Comparison of ENCODE assay signal across 28 cellular contexts in the genomic region with DNA sequence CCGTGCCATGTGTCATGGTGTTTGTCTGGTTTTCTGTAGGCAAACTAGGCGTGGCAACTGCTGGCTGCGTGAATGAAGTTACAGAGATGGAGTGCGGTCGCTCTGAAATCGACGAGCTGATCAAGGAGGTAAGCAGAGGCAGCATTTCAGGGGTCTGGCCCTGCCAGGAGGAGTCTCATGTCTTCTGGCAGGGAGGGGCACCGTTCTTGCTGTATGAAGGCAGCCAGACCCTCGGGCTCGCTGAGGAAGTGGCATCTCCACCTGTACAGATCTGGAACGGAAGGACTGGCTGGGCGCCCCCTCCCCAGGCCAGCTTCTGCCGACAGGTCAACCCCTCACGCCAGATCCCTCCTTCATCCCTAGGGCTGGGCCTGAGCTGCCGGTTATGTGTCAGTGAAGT. TPM values are rescaled to one million over a fixed set of nuclear protein-coding genes. Genes with fewer than 3 reads are reported as not detected.
DNase-seq lines count a peak whose midpoint lies in the region; ATAC-seq and TF ChIP-seq lines count a peak whose summit lies in the region.
"Had no signal": no experiment of that assay in that cellular context is flagged by ENCODE, and none has a peak within 500 bp of the region (broad histone marks: within the 10 kb centered on the region; RNA-seq: fewer than 3 reads in every experiment).

No MANE protein-coding gene starts in this region.

- no peak overlapping the region for H3K4me3 ChIP-seq in CD8-positive, alpha-beta T cell (ENCODE audit: low read depth, low read length)
- H3K4me3 ChIP-seq: esophagus muscularis mucosa, HAP-1, prostate gland had no signal

- POLR2A ChIA-PET in activated B cell treated with CpG ODN at 0.5 μM for 24 hours (lab: Charles Lee), result interaction anchor here (0.6 to 4.3 kb wide), 8 partner anchors 9 to 225 kb away, joined by 3 to 27 read pairs (median 4); a partner anchor contains a TSS
- POLR2A ChIA-PET in CD8-positive, alpha-beta T cell (lab: Charles Lee), result no interaction called here

- no peak for DNase-seq in stimulated activated naive CD8-positive, alpha-beta T cell treated with anti-CD3 and anti-CD28 coated beads, Interleukin-15, amount 100 ng/mL, for 72 hours
- no peak for DNase-seq in activated B cell treated with CpG ODN at 0.5 μM for 24 hours
- no peak for DNase-seq in naive B cell
- DNase-seq in substantia nigra (lab: John Stamatoyannopoulos, UW), result no peak
- DNase-seq in NOMO-1 treated with DMSO at 0.1 percent for 48 hours (lab: John Stamatoyannopoulos, UW; ENCODE audit: unreplicated experiment), result no peak
- DNase-seq in T-helper 17 cell, result no peak
- no peak for DNase-seq in CD8-positive, alpha-beta T cell
- DNase-seq: activated CD4-positive, alpha-beta T cell treated with anti-CD3 and anti-CD28 coated beads for 4 hours; activated T-cell treated with anti-CD3 and anti-CD28 coated beads, Interleukin-2, amount 50 U/mL, for 72 hours; caudate nucleus; endodermal cell; foreskin melanocyte; hypothalamus; immature natural killer cell; mesendoderm; NCI-H1436; NCI-H446; NCI-H774; OCI-M1; SK-N-SH; stimulated activated CD4-positive, alpha-beta T cell treated with anti-CD3 and anti-CD28 coated beads, Interleukin-4, amount 100 ng/mL, for 24 hours; T-helper 2 cell had no signal

- H3K4me3 Mint-ChIP-seq in stimulated activated naive CD8-positive, alpha-beta T cell treated with anti-CD3 and anti-CD28 coated beads, Interleukin-15, Interleukin-2, amounts not matched to agents 100 ng/mL and 50 ng/mL, for 24 hours, result no peak overlapping the region
- no peak overlapping the region for H3K4me3 Mint-ChIP-seq in stimulated activated naive CD8-positive, alpha-beta T cell treated with anti-CD3 and anti-CD28 coated beads, Interleukin-15, amount 100 ng/mL, for 72 hours
- H3K4me3 Mint-ChIP-seq in activated B cell treated with CpG ODN at 0.5 μM for 24 hours (peak overlapping the region; percentile 52), naive B cell (peak overlapping the region; percentile 79 to 99 (median 86)), T-helper 17 cell (no peak overlapping the region)
- no peak overlapping the region for H3K4me3 Mint-ChIP-seq in CD8-positive, alpha-beta T cell
- H3K4me3 Mint-ChIP-seq: activated naive CD8-positive, alpha-beta T cell; activated T-cell treated with anti-CD3 and anti-CD28 coated beads, Interleukin-2, amount 50 U/mL, for 72 hours; endodermal cell; immature natural killer cell; stimulated activated effector memory CD8-positive, alpha-beta T cell treated with anti-CD3 and anti-CD28 coated beads, Interleukin-12 subunit alpha, Interleukin-12 subunit beta, amount 100 ng/mL, for 72 hours had no signal

- TF ChIP-seq CTCF in activated B cell treated with CpG ODN at 0.5 μM for 24 hours (IDR thresholded peaks at IDR 0.05), result no peak
- no peak for TF ChIP-seq CTCF in CD8-positive, alpha-beta T cell (IDR thresholded peaks at IDR 0.05)

- peaks cover 81% of the 10 kb centered on the region for H3K4me1 Mint-ChIP-seq in stimulated activated naive CD8-positive, alpha-beta T cell treated with anti-CD3 and anti-CD28 coated beads, Interleukin-15, Interleukin-2, amounts not matched to agents 100 ng/mL and 50 ng/mL, for 24 hours (ENCODE audit: low read depth)
- H3K4me1 Mint-ChIP-seq in stimulated activated naive CD8-positive, alpha-beta T cell treated with anti-CD3 and anti-CD28 coated beads, Interleukin-15, amount 100 ng/mL, for 72 hours, result peaks cover 54% of the 10 kb centered on the region
- H3K4me1 Mint-ChIP-seq in activated B cell treated with CpG ODN at 0.5 μM for 24 hours (peaks cover 99% of the 10 kb centered on the region), naive B cell (peaks cover 73 to 98% (median 88%) of the 10 kb centered on the region in 3 donors), T-helper 17 cell (peaks cover 3% of the 10 kb centered on the region)
- peaks cover 16% of the 10 kb centered on the region for H3K4me1 Mint-ChIP-seq in CD8-positive, alpha-beta T cell (ENCODE audit: low read depth)
- H3K4me1 Mint-ChIP-seq: endodermal cell had no signal

- H3K27me3 Mint-ChIP-seq in stimulated activated naive CD8-positive, alpha-beta T cell treated with anti-CD3 and anti-CD28 coated beads, Interleukin-15, Interleukin-2, amounts not matched to agents 100 ng/mL and 50 ng/mL, for 24 hours, result no peaks in the 10 kb centered on the region
- H3K27me3 Mint-ChIP-seq in stimulated activated naive CD8-positive, alpha-beta T cell treated with anti-CD3 and anti-CD28 coated beads, Interleukin-15, amount 100 ng/mL, for 72 hours, result no peaks in the 10 kb centered on the region
- H3K27me3 Mint-ChIP-seq in activated B cell treated with CpG ODN at 0.5 μM for 24 hours (no peaks in the 10 kb centered on the region), naive B cell (no peaks in the 10 kb centered on the region), T-helper 17 cell (no peaks in the 10 kb centered on the region)
- no peaks in the 10 kb centered on the region for H3K27me3 Mint-ChIP-seq in CD8-positive, alpha-beta T cell (ENCODE audit: low read depth)
- H3K27me3 Mint-ChIP-seq: activated naive CD8-positive, alpha-beta T cell had no signal

- no peaks in the 10 kb centered on the region for H3K9me3 Mint-ChIP-seq in stimulated activated naive CD8-positive, alpha-beta T cell treated with anti-CD3 and anti-CD28 coated beads, Interleukin-15, Interleukin-2, amounts not matched to agents 100 ng/mL and 50 ng/mL, for 24 hours
- H3K9me3 Mint-ChIP-seq in stimulated activated naive CD8-positive, alpha-beta T cell treated with anti-CD3 and anti-CD28 coated beads, Interleukin-15, amount 100 ng/mL, for 72 hours, result no peaks in the 10 kb centered on the region
- H3K9me3 Mint-ChIP-seq in activated B cell treated with CpG ODN at 0.5 μM for 24 hours (no peaks in the 10 kb centered on the region), naive B cell (no peaks in the 10 kb centered on the region)
- H3K9me3 Mint-ChIP-seq in CD8-positive, alpha-beta T cell, result no peaks in the 10 kb centered on the region
- H3K9me3 Mint-ChIP-seq: activated T-cell treated with anti-CD3 and anti-CD28 coated beads, Interleukin-2, amount 50 U/mL, for 72 hours; endodermal cell; immature natural killer cell; stimulated activated effector memory CD8-positive, alpha-beta T cell treated with anti-CD3 and anti-CD28 coated beads, Interleukin-12 subunit alpha, Interleukin-12 subunit beta, amount 100 ng/mL, for 72 hours had no signal

- no peak for ATAC-seq in stimulated activated naive CD8-positive, alpha-beta T cell treated with anti-CD3 and anti-CD28 coated beads, Interleukin-15, amount 100 ng/mL, for 72 hours
- ATAC-seq in activated B cell treated with CpG ODN at 0.5 μM for 24 hours (ENCODE audit: low read depth) (no peak), naive B cell (ENCODE audit: low read depth in 2 of 2) (no peak), T-helper 17 cell (no peak)
- no peak for ATAC-seq in CD8-positive, alpha-beta T cell
- ATAC-seq: activated T-cell treated with anti-CD3 and anti-CD28 coated beads, Interleukin-2, amount 50 U/mL, for 72 hours; stimulated activated effector memory CD8-positive, alpha-beta T cell treated with anti-CD3 and anti-CD28 coated beads, Interleukin-12 subunit alpha, Interleukin-12 subunit beta, amount 100 ng/mL, for 72 hours had no signal

- intact Hi-C loops in activated B cell treated with CpG ODN at 0.5 μM for 24 hours (cut with micrococcal nuclease), result loop anchor here (1.0 to 5.0 kb wide), 2 partner anchors 8 to 596 kb away; no protein-coding TSS in a partner anchor
- intact Hi-C loops in CD8-positive, alpha-beta T cell (cut with DNase I, micrococcal nuclease), result no loop called here

- H3K27ac ChIP-seq in substantia nigra (ENCODE audit: low read depth, low read length, poor library complexity, severe bottlenecking), result no peak overlapping the region
- no peak overlapping the region for H3K27ac ChIP-seq in CD8-positive, alpha-beta T cell (ENCODE audit: low read depth, low read length)
- H3K27ac ChIP-seq: esophagus muscularis mucosa, prostate gland had no signal

- H3K27ac Mint-ChIP-seq in stimulated activated naive CD8-positive, alpha-beta T cell treated with anti-CD3 and anti-CD28 coated beads, Interleukin-15, Interleukin-2, amounts not matched to agents 100 ng/mL and 50 ng/mL, for 24 hours, result peak overlapping the region; percentile 59
- peak overlapping the region in 1 of 2 donors; percentile 30 for H3K27ac Mint-ChIP-seq in stimulated activated naive CD8-positive, alpha-beta T cell treated with anti-CD3 and anti-CD28 coated beads, Interleukin-15, amount 100 ng/mL, for 72 hours
- H3K27ac Mint-ChIP-seq in activated B cell treated with CpG ODN at 0.5 μM for 24 hours, result peak overlapping the region; percentile 97
- H3K27ac Mint-ChIP-seq in naive B cell, result peak overlapping the region in 5 of 6 donors; percentile 95 to 99 (median 98)
- H3K27ac Mint-ChIP-seq in T-helper 17 cell, result no peak overlapping the region
- no peak overlapping the region for H3K27ac Mint-ChIP-seq in CD8-positive, alpha-beta T cell
- H3K27ac Mint-ChIP-seq: activated naive CD8-positive, alpha-beta T cell; activated T-cell treated with anti-CD3 and anti-CD28 coated beads, Interleukin-2, amount 50 U/mL, for 72 hours; endodermal cell; stimulated activated effector memory CD8-positive, alpha-beta T cell treated with anti-CD3 and anti-CD28 coated beads, Interleukin-12 subunit alpha, Interleukin-12 subunit beta, amount 100 ng/mL, for 72 hours had no signal

- no peaks in the 10 kb centered on the region for H3K9me3 ChIP-seq in T-helper 17 cell (ENCODE audit: control insufficient read depth, low read length, poor library complexity, severe bottlenecking)
- H3K9me3 ChIP-seq in CD8-positive, alpha-beta T cell (ENCODE audit: low read length), result no peaks in the 10 kb centered on the region
- H3K9me3 ChIP-seq: esophagus muscularis mucosa, HAP-1, prostate gland, SK-N-SH had no signal

- no peaks in the 10 kb centered on the region for H3K36me3 ChIP-seq in CD8-positive, alpha-beta T cell (ENCODE audit: insufficient read depth, low read length)
- H3K36me3 ChIP-seq: esophagus muscularis mucosa, HAP-1, prostate gland had no signal

- peaks cover 89% of the 10 kb centered on the region for H3K36me3 Mint-ChIP-seq in stimulated activated naive CD8-positive, alpha-beta T cell treated with anti-CD3 and anti-CD28 coated beads, Interleukin-15, Interleukin-2, amounts not matched to agents 100 ng/mL and 50 ng/mL, for 24 hours (ENCODE audit: low read depth)
- H3K36me3 Mint-ChIP-seq in activated B cell treated with CpG ODN at 0.5 μM for 24 hours (ENCODE audit: low read depth), result peaks cover 95% of the 10 kb centered on the region
- H3K36me3 Mint-ChIP-seq in naive B cell, result peaks cover 24 to 37% of the 10 kb centered on the region in 2 donors
- H3K36me3 Mint-ChIP-seq in T-helper 17 cell (ENCODE audit: low read depth), result no peaks in the 10 kb centered on the region
- peaks cover 36% of the 10 kb centered on the region for H3K36me3 Mint-ChIP-seq in CD8-positive, alpha-beta T cell

- CTCF ChIA-PET in activated B cell treated with CpG ODN at 0.5 μM for 24 hours (lab: Charles Lee), result interaction anchor here (0.8 to 3.2 kb wide), 4 partner anchors 8 to 90 kb away, joined by 4 to 24 read pairs (median 9); no protein-coding TSS in a partner anchor
- CTCF ChIA-PET in CD8-positive, alpha-beta T cell (lab: Charles Lee), result no interaction called here

- H3K4me1 ChIP-seq in CD8-positive, alpha-beta T cell (ENCODE audit: insufficient read depth, low read length), result peaks cover 8% of the 10 kb centered on the region
- H3K4me1 ChIP-seq: prostate gland had no signal

- H3K27me3 ChIP-seq in CD8-positive, alpha-beta T cell (ENCODE audit: insufficient read depth, low read length), result no peaks in the 10 kb centered on the region
- H3K27me3 ChIP-seq: esophagus muscularis mucosa had no signal

RNA-seq across cellular contexts. Expression of a gene that starts 12.6 kb away (rescaled TPM):
- total RNA-seq in activated B cell treated with CpG ODN at 0.5 μM for 24 hours (234 and 248 TPM in 2 replicates), T-helper 17 cell (10 to 100 TPM in 1 of 2 donors, 1 to 10 TPM in 1; 5.4 to 22.8 TPM)
- 100 to 1,000 TPM; 646 to 909 (median 752) TPM for polyA plus RNA-seq in naive B cell (ENCODE audit: low read depth in 6 of 6)
- total RNA-seq in CD8-positive, alpha-beta T cell, result 10 to 100 TPM; 23.0 to 25.5 TPM
- polyA plus RNA-seq: SK-N-SH had no signal

Comparison
In these comparisons a context has a peak if more than half of its experiments do, and no peak if none do; other contexts are left out.
1. H3K27ac Mint-ChIP-seq: peak in stimulated activated naive CD8-positive, alpha-beta T cell treated with anti-CD3 and anti-CD28 coated beads, Interleukin-15, Interleukin-2, amounts not matched to agents 100 ng/mL and 50 ng/mL, for 24 hours (single experiment), activated B cell treated with CpG ODN at 0.5 μM for 24 hours (single experiment) and naive B cell (5 of 6); none in T-helper 17 cell (single experiment) and CD8-positive, alpha-beta T cell (single experiment).
2. H3K4me3 Mint-ChIP-seq: peak in activated B cell treated with CpG ODN at 0.5 μM for 24 hours (single experiment) and naive B cell (8 of 8); none in stimulated activated naive CD8-positive, alpha-beta T cell treated with anti-CD3 and anti-CD28 coated beads, Interleukin-15, Interleukin-2, amounts not matched to agents 100 ng/mL and 50 ng/mL, for 24 hours (single experiment), stimulated activated naive CD8-positive, alpha-beta T cell treated with anti-CD3 and anti-CD28 coated beads, Interleukin-15, amount 100 ng/mL, for 72 hours (0 of 2), T-helper 17 cell (single experiment) and CD8-positive, alpha-beta T cell (single experiment).